Comparison of ENCODE assay signal across 8 cellular contexts in genomic region chr18:45686892-45687611, GRCh38. TPM values are rescaled to one million over a fixed set of nuclear protein-coding genes. Genes with fewer than 3 reads are reported as not detected.
DNase-seq lines count a peak whose midpoint lies in the region; ATAC-seq and TF ChIP-seq lines count a peak whose summit lies in the region.

No MANE protein-coding gene starts in this region.

- peak overlapping the region; percentile 81 for H3K4me3 Mint-ChIP-seq in activated T-helper 1 cell treated with anti-CD3 and anti-CD28 coated beads, Interleukin-12 subunit alpha, Interleukin-12 subunit beta, Interleukin-2, Interleukin-4 antibody, amounts not matched to agents 30 ng/mL and 10 ng/mL and 1 ng/mL, durations not matched to agents 14 hours and 24 hours and 36 hours
- H3K4me3 Mint-ChIP-seq in neural crest cell: no peak overlapping the region

- TF ChIP-seq POLR2A in lower leg skin (IDR thresholded peaks at IDR 0.05): no peak

- peaks cover 57% of the 10 kb centered on the region for H3K27me3 Mint-ChIP-seq in activated T-helper 1 cell treated with anti-CD3 and anti-CD28 coated beads, Interleukin-12 subunit alpha, Interleukin-12 subunit beta, Interleukin-2, Interleukin-4 antibody, amounts not matched to agents 30 ng/mL and 10 ng/mL and 1 ng/mL, durations not matched to agents 14 hours and 24 hours and 36 hours (ENCODE audit: insufficient read depth)
- H3K27me3 Mint-ChIP-seq in neural crest cell (ENCODE audit: low read depth): peaks cover 18% of the 10 kb centered on the region

- no peaks in the 10 kb centered on the region for H3K9me3 ChIP-seq in HAP-1

- H3K36me3 ChIP-seq in HAP-1 (replicated peaks): no peaks in the 10 kb centered on the region

- intact Hi-C loops in activated T-helper 1 cell treated with anti-CD3 and anti-CD28 coated beads, Interleukin-12 subunit alpha, Interleukin-12 subunit beta, Interleukin-2, Interleukin-4 antibody, amounts not matched to agents 30 ng/mL and 10 ng/mL and 1 ng/mL, durations not matched to agents 14 hours and 24 hours and 36 hours (cut with micrococcal nuclease): loop anchor here (1.0 to 5.0 kb wide), 6 partner anchors 11 to 280 kb away; partner anchors contain the start of gene EPG5
- intact Hi-C loops in lower leg skin (cut with DNase I; ENCODE audit: low total_unique reads): loop anchor here (10.0 kb wide), 1 partner anchor 188 kb away; no protein-coding TSS in a partner anchor

- peak overlapping the region; percentile 82 for H3K27ac Mint-ChIP-seq in activated T-helper 1 cell treated with anti-CD3 and anti-CD28 coated beads, Interleukin-12 subunit alpha, Interleukin-12 subunit beta, Interleukin-2, Interleukin-4 antibody, amounts not matched to agents 30 ng/mL and 10 ng/mL and 1 ng/mL, durations not matched to agents 14 hours and 24 hours and 36 hours
- H3K27ac Mint-ChIP-seq in neural crest cell (ENCODE audit: unreplicated experiment): peak overlapping the region; percentile 47

- no peak overlapping the region for H3K4me3 ChIP-seq in lower leg skin (ENCODE audit: low read depth, poor library complexity, severe bottlenecking)
- no peak overlapping the region for H3K4me3 ChIP-seq in HAP-1

- in situ Hi-C loops in HAP-1 (cut with MboI; ENCODE audit: low sequenced_read_pairs): no loop called here

- H3K36me3 Mint-ChIP-seq in activated T-helper 1 cell treated with anti-CD3 and anti-CD28 coated beads, Interleukin-12 subunit alpha, Interleukin-12 subunit beta, Interleukin-2, Interleukin-4 antibody, amounts not matched to agents 30 ng/mL and 10 ng/mL and 1 ng/mL, durations not matched to agents 14 hours and 24 hours and 36 hours (ENCODE audit: low read depth): no peaks in the 10 kb centered on the region
- H3K36me3 Mint-ChIP-seq in neural crest cell (ENCODE audit: low read depth): no peaks in the 10 kb centered on the region

- no peak for TF ChIP-seq CTCF in neural crest cell (conservative IDR thresholded peaks at IDR 0.05)
- TF ChIP-seq CTCF in lower leg skin (IDR thresholded peaks at IDR 0.05): no peak

- H3K4me1 ChIP-seq in HAP-1: no peaks in the 10 kb centered on the region

- DNase-seq in NCI-H2227 treated with DMSO at 0.1 percent for 48 hours (lab: John Stamatoyannopoulos, UW): peak; percentile 39
- DNase-seq in activated T-helper 1 cell treated with anti-CD3 and anti-CD28 coated beads, Interleukin-12 subunit alpha, Interleukin-12 subunit beta, Interleukin-2, Interleukin-4 antibody, amounts not matched to agents 30 ng/mL and 10 ng/mL and 1 ng/mL, durations not matched to agents 14 hours and 24 hours and 36 hours (ENCODE audit: low spot score): peak; percentile 61
- no peak for DNase-seq in neural crest cell (ENCODE audit: low read depth, low spot score)
- no peak for DNase-seq in lower leg skin (ENCODE audit: low spot score in 2 of 2)
- no peak for DNase-seq in SW480 (ENCODE audit: low spot score)
- no peak for DNase-seq in HAP-1 (ENCODE audit: low spot score in 2 of 2)

- no peaks in the 10 kb centered on the region for H3K9me3 Mint-ChIP-seq in activated T-helper 1 cell treated with anti-CD3 and anti-CD28 coated beads, Interleukin-12 subunit alpha, Interleukin-12 subunit beta, Interleukin-2, Interleukin-4 antibody, amounts not matched to agents 30 ng/mL and 10 ng/mL and 1 ng/mL, durations not matched to agents 14 hours and 24 hours and 36 hours
- no peaks in the 10 kb centered on the region for H3K9me3 Mint-ChIP-seq in neural crest cell

- peak; percentile 93 for ATAC-seq in GM18873 (IDR thresholded peaks at IDR 0.05; ENCODE audit: low FRiP score, unreplicated experiment)
- ATAC-seq in HG02763 (IDR thresholded peaks at IDR 0.05; ENCODE audit: unreplicated experiment): peak; percentile 80

- H3K27me3 ChIP-seq in HAP-1 (ENCODE audit: low read depth): peaks cover 7% of the 10 kb centered on the region; the same call in 1 of the 2 replicates

- WGBS in lower leg skin, 2 donors: 68 to 74% methylated on average over 7 of the region's 7 CpGs

- H3K4me1 Mint-ChIP-seq in activated T-helper 1 cell treated with anti-CD3 and anti-CD28 coated beads, Interleukin-12 subunit alpha, Interleukin-12 subunit beta, Interleukin-2, Interleukin-4 antibody, amounts not matched to agents 30 ng/mL and 10 ng/mL and 1 ng/mL, durations not matched to agents 14 hours and 24 hours and 36 hours (ENCODE audit: low read depth): peaks cover 40% of the 10 kb centered on the region
- peaks cover 4% of the 10 kb centered on the region for H3K4me1 Mint-ChIP-seq in neural crest cell

RNA-seq across cellular contexts. Expression of gene SLC14A1, which starts 36.9 kb away (rescaled TPM):
- total RNA-seq in activated T-helper 1 cell treated with anti-CD3 and anti-CD28 coated beads, Interleukin-12 subunit alpha, Interleukin-12 subunit beta, Interleukin-2, Interleukin-4 antibody, amounts not matched to agents 30 ng/mL and 10 ng/mL and 1 ng/mL, durations not matched to agents 14 hours and 24 hours and 36 hours: 0.10 and 0.49 TPM in 2 replicates
- total RNA-seq in neural crest cell: not detected in 2 replicates
- total RNA-seq in lower leg skin: 10 to 100 TPM in 1 of 4 donors, 1 to 10 TPM in 2, under 1 TPM in 1; 0.59 to 15.7 (median 4.6) TPM

Comparison
In these comparisons a context has a peak if more than half of its experiments do, and no peak if none do; other contexts are left out.
1. DNase-seq: peak in NCI-H2227 treated with DMSO at 0.1 percent for 48 hours (single experiment) and activated T-helper 1 cell treated with anti-CD3 and anti-CD28 coated beads, Interleukin-12 subunit alpha, Interleukin-12 subunit beta, Interleukin-2, Interleukin-4 antibody, amounts not matched to agents 30 ng/mL and 10 ng/mL and 1 ng/mL, durations not matched to agents 14 hours and 24 hours and 36 hours (single experiment); none in neural crest cell (single experiment), lower leg skin (0 of 2), SW480 (single experiment) and HAP-1 (0 of 2).